16 cellular contexts compared by ENCODE assay signal in genomic region chr20:39878809-39879208, GRCh38.
A peak's percentile ranks its signal among the peaks of the same experiment; 100 is the strongest.
DNase-seq lines count a peak whose midpoint lies in the region; ATAC-seq, FAIRE-seq and TF ChIP-seq lines count a peak whose summit lies in the region.
"Had no signal": no experiment of that assay in that cellular context is flagged by ENCODE, and none has a peak within 500 bp of the region (broad histone marks: within the 10 kb centered on the region; RNA-seq: fewer than 3 reads in every experiment).

No MANE protein-coding gene starts in this region.

- TF ChIP-seq CTCF in cardiac muscle cell (IDR thresholded peaks at IDR 0.05; ENCODE audit: low read depth, low read length) (no peak), bronchial epithelial cell (IDR thresholded peaks at IDR 0.05; ENCODE audit: insufficient read depth, low read length, severe bottlenecking) (no peak), foreskin keratinocyte (conservative IDR thresholded peaks at IDR 0.05) (no peak), GM10248 (IDR thresholded peaks at IDR 0.05; ENCODE audit: control extremely low read depth, extremely low read depth, low read depth, missing control alignments) (no peak)

- POLR2A ChIA-PET in GM10248 (lab: Yijun Ruan, JAX) = no interaction called here

- H3K27me3 ChIP-seq in cardiac muscle cell (no peaks in the 10 kb centered on the region), bronchial epithelial cell (ENCODE audit: control insufficient read depth, insufficient read depth, low read length) (no peaks in the 10 kb centered on the region), foreskin keratinocyte (no peaks in the 10 kb centered on the region)
- H3K27me3 ChIP-seq: BLaER1 treated with 17β-estradiol and CSF1 and Interleukin-3, amounts not matched to agents 10 nM and 100 nM had no signal

- DNase-seq in cardiac muscle cell (ENCODE audit: low read depth in 1 of 2, low spot score in 1 of 2) = no peak
- no peak for DNase-seq in Right ventricle myocardium inferior (ENCODE audit: missing footprints)
- DNase-seq in bronchial epithelial cell (ENCODE audit: low read depth) = peak; percentile 98
- DNase-seq in foreskin keratinocyte = peak; percentile 84 to 93
- DNase-seq in GM10248 (ENCODE audit: extremely low spot score) = no peak
- no peak for DNase-seq in stimulated activated naive CD4-positive, alpha-beta T cell treated with Interleukin-2 at 50 U/mL for 16 hours (lab: John Stamatoyannopoulos, UW)
- DNase-seq in T-helper 1 cell = no peak
- no peak for DNase-seq in SHP77 (lab: John Stamatoyannopoulos, UW)
- DNase-seq: GF-D8; H7; Kasumi-1; NCI-H1694 treated with DMSO at 0.1 percent for 48 hours; NCI-H2107; NK-92 treated with Interleukin-12 subunit alpha and Interleukin-12 subunit beta, amount 100 ng/mL, for 24 hours; RPMI8226 had no signal

- H3K27ac ChIP-seq in cardiac muscle cell = peak overlapping the region; percentile 6
- H3K27ac ChIP-seq in foreskin keratinocyte = peak overlapping the region; percentile 32
- H3K27ac ChIP-seq: BLaER1 treated with 17β-estradiol and CSF1 and Interleukin-3, amounts not matched to agents 10 nM and 100 nM had no signal

- CTCF ChIA-PET in GM10248 (lab: Yijun Ruan, JAX) = interaction anchor here (1.3 to 2.4 kb wide), 4 partner anchors 23 to 614 kb away, joined by 3 to 9 read pairs (median 4); no protein-coding TSS in a partner anchor

- peaks cover 36% of the 10 kb centered on the region for H3K4me1 ChIP-seq in cardiac muscle cell (ENCODE audit: low read depth)
- peaks cover 15% of the 10 kb centered on the region for H3K4me1 ChIP-seq in foreskin keratinocyte

- no peak for FAIRE-seq in bronchial epithelial cell (lab: Jason Lieb, UNC)

- ATAC-seq in Right ventricle myocardium inferior (no peak), foreskin keratinocyte (peak; percentile 86)

- H3K4me3 ChIP-seq in cardiac muscle cell = no peak overlapping the region
- no peak overlapping the region for H3K4me3 ChIP-seq in bronchial epithelial cell (ENCODE audit: low read depth, low read length)
- H3K4me3 ChIP-seq: BLaER1 treated with 17β-estradiol and CSF1 and Interleukin-3, amounts not matched to agents 10 nM and 100 nM had no signal

- intact Hi-C loops in Right ventricle myocardium inferior (cut with DNase I) = no loop called here

- no peaks in the 10 kb centered on the region for H3K9me3 ChIP-seq in cardiac muscle cell (ENCODE audit: low read depth)

- H3K36me3 ChIP-seq in cardiac muscle cell = no peaks in the 10 kb centered on the region
- H3K36me3 ChIP-seq in bronchial epithelial cell (ENCODE audit: control insufficient read depth, insufficient read depth, low read length) = no peaks in the 10 kb centered on the region
- H3K36me3 ChIP-seq: BLaER1 treated with 17β-estradiol and CSF1 and Interleukin-3, amounts not matched to agents 10 nM and 100 nM had no signal

Comparison
In these comparisons a context has a peak if more than half of its experiments do, and no peak if none do; other contexts are left out.
1. DNase-seq: peak in bronchial epithelial cell (single experiment) and foreskin keratinocyte (2 of 2); none in cardiac muscle cell (0 of 2), Right ventricle myocardium inferior (single experiment), GM10248 (single experiment), stimulated activated naive CD4-positive, alpha-beta T cell treated with Interleukin-2 at 50 U/mL for 16 hours (single experiment), T-helper 1 cell (0 of 5) and SHP77 (0 of 2).